ENCODE assay signal across 27 cellular contexts in the genomic region with DNA sequence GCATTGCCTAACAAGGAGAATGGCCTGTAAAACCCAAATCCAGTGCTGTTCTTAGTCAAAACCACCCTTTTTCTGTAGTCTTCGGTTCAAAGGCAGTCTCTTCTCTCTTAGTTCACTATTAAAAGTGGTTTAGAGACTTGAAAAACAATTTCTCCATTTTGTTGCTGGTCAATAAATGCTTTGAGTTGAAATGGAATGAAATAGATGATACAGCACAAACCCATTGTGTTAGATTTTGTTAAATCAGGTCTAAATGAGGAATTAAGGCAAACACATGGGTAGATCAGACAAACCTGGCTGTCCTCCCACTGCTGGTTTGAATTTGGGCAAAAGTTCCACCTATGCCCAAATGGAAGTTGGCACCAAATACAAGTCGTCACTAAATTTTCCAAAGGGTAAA.
"Had no signal": no experiment of that assay in that cellular context is flagged by ENCODE, and none has a peak within 500 bp of the region (broad histone marks: within the 10 kb centered on the region; RNA-seq: fewer than 3 reads in every experiment).

No MANE protein-coding gene starts in this region.

- DNase-seq: naive thymus-derived CD4-positive, alpha-beta T cell; natural killer cell; occipital lobe; pancreas; psoas muscle; right cardiac atrium; right lobe of liver; sigmoid colon; small intestine; spleen; stimulated activated CD4-positive, alpha-beta T cell treated with anti-CD3 and anti-CD28 coated beads, Interleukin-12 subunit alpha, Interleukin-12 subunit beta, amount 100 ng/mL, for 4 hours; stimulated activated CD4-positive, alpha-beta T cell treated with anti-CD3 and anti-CD28 coated beads, Interleukin-1b, Interleukin-23, amount 100 ng/mL, for 48 hours; stimulated activated CD4-positive, alpha-beta T cell treated with anti-CD3 and anti-CD28 coated beads, Interleukin-4, amount 100 ng/mL, for 1 hour; stimulated activated CD4-positive, alpha-beta T cell treated with anti-CD3 and anti-CD28 coated beads, Interleukin-4, amount 100 ng/mL, for 4 hours; stimulated activated CD8-positive, alpha-beta memory T cell treated with anti-CD3 and anti-CD28 coated beads, Interleukin-4, amount 100 ng/mL, for 48 hours; stimulated activated naive CD4-positive, alpha-beta T cell; stimulated activated naive CD8-positive, alpha-beta T cell treated with anti-CD3 and anti-CD28 coated beads, Interleukin-15, amount 100 ng/mL, for 72 hours; stimulated activated naive CD8-positive, alpha-beta T cell treated with anti-CD3 and anti-CD28 coated beads, Interleukin-15, Interleukin-2, amounts not matched to agents 100 U/mL and 50 U/mL, for 24 hours; substantia nigra; testis; tibial artery; transverse colon; upper lobe of right lung; uterus had no signal

- H3K9ac ChIP-seq: neural progenitor cell had no signal

- H3K4me3 ChIP-seq: neural progenitor cell, pancreas, psoas muscle, right lobe of liver, sigmoid colon, spleen, suprapubic skin, testis, tibial artery, transverse colon, upper lobe of right lung, uterus had no signal

- H3K4me2 ChIP-seq: neural progenitor cell had no signal

- H3K4me1 ChIP-seq: neural progenitor cell, pancreas, psoas muscle, right lobe of liver, sigmoid colon, spleen, testis, tibial artery, transverse colon, upper lobe of right lung, uterus had no signal

- ATAC-seq: naive thymus-derived CD4-positive, alpha-beta T cell; natural killer cell; pancreas; psoas muscle; right cardiac atrium; right lobe of liver; stimulated activated memory B cell treated with anti-CD40 and anti-IgM and Interleukin-4, amounts not matched to agents 10 μg/mL and 1 μg/mL and 100 μg/mL, for 72 hours; stimulated activated naive CD8-positive, alpha-beta T cell treated with anti-CD3 and anti-CD28 coated beads, Interleukin-15, amount 100 ng/mL, for 72 hours; stimulated activated naive CD8-positive, alpha-beta T cell treated with anti-CD3 and anti-CD28 coated beads, Interleukin-15, Interleukin-2, amounts not matched to agents 100 U/mL and 50 U/mL, for 24 hours; upper lobe of right lung had no signal

- H2AFZ ChIP-seq: neural progenitor cell had no signal

- H3K36me3 ChIP-seq: neural progenitor cell, pancreas, right lobe of liver, sigmoid colon, spleen, suprapubic skin, tibial artery, transverse colon, upper lobe of right lung, uterus had no signal

- FAIRE-seq: pancreas, small intestine had no signal

- H3K27ac ChIP-seq: neural progenitor cell, pancreas, psoas muscle, right lobe of liver, sigmoid colon, spleen, suprapubic skin, testis, tibial artery, transverse colon, upper lobe of right lung, uterus had no signal

- H3K27me3 ChIP-seq: neural progenitor cell, pancreas, right lobe of liver, sigmoid colon, spleen, suprapubic skin, testis, tibial artery, transverse colon, upper lobe of right lung, uterus had no signal

- H3K9me3 ChIP-seq: pancreas, psoas muscle, right lobe of liver, sigmoid colon, spleen, suprapubic skin, testis, tibial artery, transverse colon, upper lobe of right lung, uterus had no signal
